Comparison of ENCODE assay signal across 31 cellular contexts in genomic region chr6:167731216-167731615, GRCh38.
"Had no signal": no experiment of that assay in that cellular context is flagged by ENCODE, and none has a peak within 500 bp of the region (broad histone marks: within the 10 kb centered on the region; RNA-seq: fewer than 3 reads in every experiment).

No MANE protein-coding gene starts in this region.

- H3K27ac Mint-ChIP-seq: activated CD8-positive, alpha-beta T cell treated with anti-CD3 and anti-CD28 coated beads, Interleukin-2, amount 10 ng/mL, durations not matched to agents 7 days and 5 days; activated naive CD8-positive, alpha-beta T cell treated with anti-CD3 and anti-CD28 coated beads, Interleukin-2, amount 10 ng/mL, durations not matched to agents 7 days and 5 days; activated T-helper 17 cell treated with anti-CD3 and anti-CD28 coated beads, Interleukin-2, amount 50 U/mL, for 72 hours; IgD-negative memory B cell; T-helper 2 cell treated with Interferon-gamma antibody and Interleukin-4, amounts not matched to agents 5 μg/mL and 100 μg/mL, for 36 hours had no signal

- H3K9me3 ChIP-seq: adrenal gland, SJSA1 had no signal

- H3K9me3 Mint-ChIP-seq: activated naive CD8-positive, alpha-beta T cell treated with anti-CD3 and anti-CD28 coated beads, Interleukin-2, amount 10 ng/mL, durations not matched to agents 7 days and 5 days; activated T-helper 17 cell treated with anti-CD3 and anti-CD28 coated beads, Interleukin-2, amount 50 U/mL, for 72 hours; T-helper 2 cell treated with Interferon-gamma antibody and Interleukin-4, amounts not matched to agents 5 μg/mL and 100 μg/mL, for 36 hours had no signal

- H3K4me1 Mint-ChIP-seq: activated naive CD8-positive, alpha-beta T cell treated with anti-CD3 and anti-CD28 coated beads, Interleukin-2, amount 10 ng/mL, durations not matched to agents 7 days and 5 days; activated T-helper 17 cell treated with anti-CD3 and anti-CD28 coated beads, Interleukin-2, amount 50 U/mL, for 72 hours; central memory CD8-positive, alpha-beta T cell had no signal

- H3K27ac ChIP-seq: adrenal gland, SJSA1 had no signal

- H3K27me3 ChIP-seq: adrenal gland had no signal

- ATAC-seq: activated CD4-positive, CD25-positive, alpha-beta regulatory T cell treated with anti-CD3 and anti-CD28 coated beads, Interleukin-2, amount 50 U/mL, for 24 hours; activated CD8-positive, alpha-beta T cell treated with anti-CD3 and anti-CD28 coated beads, Interleukin-2, amount 10 ng/mL, durations not matched to agents 7 days and 5 days; activated T-helper 17 cell treated with anti-CD3 and anti-CD28 coated beads, Interleukin-2, amount 50 U/mL, for 72 hours; Panc1; Right ventricle myocardium inferior; SK-N-SH treated with all-trans-retinoic acid at 6 μM for 48 hours had no signal

- DNase-seq: activated CD4-positive, alpha-beta T cell treated with anti-CD3 and anti-CD28 coated beads for 48 hours; activated CD4-positive, alpha-beta T cell treated with anti-CD3 and anti-CD28 coated beads, Interleukin-2, amount 50 U/mL, for 4 hours; activated CD8-positive, alpha-beta T cell treated with anti-CD3 and anti-CD28 coated beads, Interleukin-2, amount 10 ng/mL, durations not matched to agents 7 days and 5 days; activated gamma-delta T cell; activated naive CD4-positive, alpha-beta T cell treated with anti-CD3 and anti-CD28 coated beads, Interleukin-2, amount 50 U/mL, for 16 hours; activated naive CD8-positive, alpha-beta T cell treated with anti-CD3 and anti-CD28 coated beads, Interleukin-2, amount 10 ng/mL, durations not matched to agents 7 days and 5 days; activated T-cell treated with anti-CD3 and anti-CD28 coated beads, Interleukin-2, amount 50 U/mL, for 48 hours; KG1; NCI-H1048; NCI-H1417; NCI-H1930; NCI-H2107; NCI-H2171 treated with DMSO at 0.1 percent for 48 hours; NCI-H226; NCI-H510A; NCI-H526 treated with DMSO at 0.1 percent for 48 hours; NCI-H82; NK-92 treated with Interleukin-12 subunit alpha and Interleukin-12 subunit beta, amount 100 ng/mL, for 24 hours; OCI-M1; RPMI8226; SW 1271 had no signal

- H3K4me3 Mint-ChIP-seq: activated CD8-positive, alpha-beta T cell treated with anti-CD3 and anti-CD28 coated beads, Interleukin-2, amount 10 ng/mL, durations not matched to agents 7 days and 5 days; activated naive CD8-positive, alpha-beta T cell treated with anti-CD3 and anti-CD28 coated beads, Interleukin-2, amount 10 ng/mL, durations not matched to agents 7 days and 5 days; activated T-helper 17 cell treated with anti-CD3 and anti-CD28 coated beads, Interleukin-2, amount 50 U/mL, for 72 hours; central memory CD8-positive, alpha-beta T cell; IgD-negative memory B cell; T-helper 2 cell treated with Interferon-gamma antibody and Interleukin-4, amounts not matched to agents 5 μg/mL and 100 μg/mL, for 36 hours had no signal

- H3K4me3 ChIP-seq: adrenal gland, SJSA1 had no signal

- H3K4me1 ChIP-seq: adrenal gland had no signal

- H3K36me3 ChIP-seq: adrenal gland, SJSA1 had no signal

- H3K36me3 Mint-ChIP-seq: activated naive CD8-positive, alpha-beta T cell treated with anti-CD3 and anti-CD28 coated beads, Interleukin-2, amount 10 ng/mL, durations not matched to agents 7 days and 5 days; IgD-negative memory B cell had no signal
